In genomic region chr20:8132632-8133587, GRCh38 we compare ENCODE assay signal across 1 cellular context.
A peak's percentile ranks its signal among the peaks of the same experiment; 100 is the strongest.
TF ChIP-seq lines count a peak whose summit lies in the region.

No MANE protein-coding gene starts in this region.

TF ChIP-seq in HepG2, 621 proteins besides CTCF, POLR2A, EP300 and RAD21 (continued from another document and continues in another):
- no peak; the same call in 1 of the 2 replicates for TF ChIP-seq ZNF280D (CRISPR knock-in tag; IDR thresholded peaks at IDR 0.05)
- TF ChIP-seq MZF1 (CRISPR knock-in tag; IDR thresholded peaks at IDR 0.05; ENCODE audit: borderline replicate concordance): no peak
- TF ChIP-seq JUND (CRISPR knock-in tag; IDR thresholded peaks at IDR 0.05): no peak
- peak; percentile 58; the same call in 1 of the 2 replicates for TF ChIP-seq ZNF850 (CRISPR knock-in tag; conservative IDR thresholded peaks at IDR 0.05)
- no peak for TF ChIP-seq ZNF335 (CRISPR knock-in tag; IDR thresholded peaks at IDR 0.05)
- peak; percentile 99 for TF ChIP-seq ZBTB38 (CRISPR knock-in tag; IDR thresholded peaks at IDR 0.05)
- TF ChIP-seq NCOA5 (CRISPR knock-in tag; IDR thresholded peaks at IDR 0.05): no peak
- no peak for TF ChIP-seq ATF5 (CRISPR knock-in tag; IDR thresholded peaks at IDR 0.05; ENCODE audit: low read depth)
- no peak for TF ChIP-seq ZBTB49 (CRISPR knock-in tag; IDR thresholded peaks at IDR 0.05; ENCODE audit: borderline replicate concordance)
- no peak; the same call in 1 of the 2 replicates for TF ChIP-seq THAP11 (CRISPR knock-in tag; IDR thresholded peaks at IDR 0.05)
- TF ChIP-seq ZNF549 (CRISPR knock-in tag; IDR thresholded peaks at IDR 0.05): no peak
- TF ChIP-seq GFI1 (CRISPR knock-in tag; IDR thresholded peaks at IDR 0.05; ENCODE audit: borderline replicate concordance): no peak
- no peak; the same call in 1 of the 2 replicates for TF ChIP-seq ZNF777 (CRISPR knock-in tag; IDR thresholded peaks at IDR 0.05)
- TF ChIP-seq ZNF841 (CRISPR knock-in tag; IDR thresholded peaks at IDR 0.05; ENCODE audit: borderline replicate concordance): no peak
- TF ChIP-seq CREB1 (IDR thresholded peaks at IDR 0.05): no peak
- TF ChIP-seq CREB1 (CRISPR knock-in tag; IDR thresholded peaks at IDR 0.05): no peak
- TF ChIP-seq ZMYM4 (CRISPR knock-in tag; IDR thresholded peaks at IDR 0.05): no peak
- TF ChIP-seq ZNF557 (CRISPR knock-in tag; IDR thresholded peaks at IDR 0.05): 0 out of 2 replicates have a peak, but pooled peaks have one; percentile 21
- peak; percentile 78; the same call in 1 of the 2 replicates for TF ChIP-seq ZNF276 (CRISPR knock-in tag; IDR thresholded peaks at IDR 0.05; ENCODE audit: low read depth)
- no peak for TF ChIP-seq XRCC5 (optimal IDR thresholded peaks at IDR 0.05; ENCODE audit: low read length)
- 0 out of 2 replicates have a peak, but pooled peaks have one; percentile 39 for TF ChIP-seq ZMAT3 (CRISPR knock-in tag; conservative IDR thresholded peaks at IDR 0.05)
- no peak for TF ChIP-seq ZNF251 (CRISPR knock-in tag; IDR thresholded peaks at IDR 0.05)
- 0 out of 2 replicates have a peak, but pooled peaks have one; percentile 22 for TF ChIP-seq ZNF724P (CRISPR knock-in tag; IDR thresholded peaks at IDR 0.05; ENCODE audit: borderline replicate concordance)
- TF ChIP-seq MED1 (CRISPR knock-in tag; IDR thresholded peaks at IDR 0.05): peak; percentile 26; the same call in 1 of the 2 replicates
- no peak for TF ChIP-seq ZNF543 (CRISPR knock-in tag; IDR thresholded peaks at IDR 0.05)
- TF ChIP-seq RFX3 (CRISPR knock-in tag; IDR thresholded peaks at IDR 0.05): no peak
- no peak for TF ChIP-seq ONECUT2 (CRISPR knock-in tag; IDR thresholded peaks at IDR 0.05)
- TF ChIP-seq TAF15 (IDR thresholded peaks at IDR 0.05; ENCODE audit: low read depth, low read length, poor library complexity, severe bottlenecking): no peak
- peak; percentile 68; the same call in 1 of the 2 replicates for TF ChIP-seq ZNF605 (CRISPR knock-in tag; IDR thresholded peaks at IDR 0.05)
- TF ChIP-seq ZNF263 (CRISPR knock-in tag; IDR thresholded peaks at IDR 0.05): peak; percentile 45; the same call in 1 of the 2 replicates
- TF ChIP-seq ZFP62 (CRISPR knock-in tag; IDR thresholded peaks at IDR 0.05): no peak
- no peak for TF ChIP-seq ATF3 (CRISPR knock-in tag; IDR thresholded peaks at IDR 0.05)
- TF ChIP-seq RBFOX2 (IDR thresholded peaks at IDR 0.05; ENCODE audit: low read depth, low read length): peak; percentile 70; the same call in 1 of the 2 replicates
- peak; percentile 54 for TF ChIP-seq CEBPG (CRISPR knock-in tag; IDR thresholded peaks at IDR 0.05)
- TF ChIP-seq ZNF460 (CRISPR knock-in tag; IDR thresholded peaks at IDR 0.05; ENCODE audit: borderline replicate concordance): 0 out of 2 replicates have a peak, but pooled peaks have one; percentile 6
- TF ChIP-seq HMG20A (CRISPR knock-in tag; IDR thresholded peaks at IDR 0.05; ENCODE audit: borderline replicate concordance): no peak
- TF ChIP-seq E2F2 (CRISPR knock-in tag; IDR thresholded peaks at IDR 0.05; ENCODE audit: borderline replicate concordance): 0 out of 2 replicates have a peak, but pooled peaks have one; percentile 57
- TF ChIP-seq ZNF12 (CRISPR knock-in tag; IDR thresholded peaks at IDR 0.05): 0 out of 2 replicates have a peak, but pooled peaks have one; percentile 48
- TF ChIP-seq TFAP4 (IDR thresholded peaks at IDR 0.05; ENCODE audit: borderline replicate concordance, low read depth): no peak
- TF ChIP-seq ZNF660 (CRISPR knock-in tag; IDR thresholded peaks at IDR 0.05; ENCODE audit: borderline replicate concordance, low read depth): no peak
- 0 out of 2 replicates have a peak, but pooled peaks have one; percentile 28 for TF ChIP-seq ZNF766 (CRISPR knock-in tag; IDR thresholded peaks at IDR 0.05; ENCODE audit: borderline replicate concordance)
- no peak for TF ChIP-seq ZNF816 (CRISPR knock-in tag; IDR thresholded peaks at IDR 0.05; ENCODE audit: borderline replicate concordance)
- no peak for TF ChIP-seq FOXA3 (CRISPR knock-in tag; IDR thresholded peaks at IDR 0.05)
- no peak for TF ChIP-seq PPARG (CRISPR knock-in tag; conservative IDR thresholded peaks at IDR 0.05)
- no peak for TF ChIP-seq HDAC2 (CRISPR knock-in tag; IDR thresholded peaks at IDR 0.05)
- TF ChIP-seq ZBTB40 (IDR thresholded peaks at IDR 0.05): no peak
- TF ChIP-seq ZBTB40 (CRISPR knock-in tag; IDR thresholded peaks at IDR 0.05): peak; percentile 16; the same call in 1 of the 2 replicates
- TF ChIP-seq TP53 (CRISPR knock-in tag; conservative IDR thresholded peaks at IDR 0.05): no peak
- TF ChIP-seq POGZ (CRISPR knock-in tag; IDR thresholded peaks at IDR 0.05): 0 out of 2 replicates have a peak, but pooled peaks have one; percentile 4
- no peak for TF ChIP-seq JUN (CRISPR knock-in tag; IDR thresholded peaks at IDR 0.05)
